1 cellular context compared by ENCODE assay signal in the genomic region with DNA sequence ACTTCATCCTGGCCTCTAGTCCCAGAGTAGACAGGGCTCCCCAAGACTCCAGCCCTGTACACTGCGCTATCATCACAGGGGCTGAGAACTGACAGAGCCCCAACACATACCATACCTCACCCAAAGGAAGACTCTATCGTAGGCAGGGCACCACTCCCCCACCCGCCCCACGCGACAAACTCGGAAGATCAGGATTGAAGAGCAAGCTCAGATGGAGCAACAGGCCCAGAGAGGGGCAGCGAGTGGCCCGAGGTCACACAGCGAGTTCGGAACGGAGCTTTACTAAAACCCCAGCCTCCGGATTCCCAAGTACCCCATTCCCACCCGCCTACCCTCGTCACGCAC.
A peak's percentile ranks its signal among the peaks of the same experiment; 100 is the strongest.
TF ChIP-seq lines count a peak whose summit lies in the region.

No MANE protein-coding gene starts in this region.

TF ChIP-seq in K562, 482 proteins besides CTCF, POLR2A, EP300 and RAD21 (continued from another document and continues in another):
- TF ChIP-seq, protein P1, sequence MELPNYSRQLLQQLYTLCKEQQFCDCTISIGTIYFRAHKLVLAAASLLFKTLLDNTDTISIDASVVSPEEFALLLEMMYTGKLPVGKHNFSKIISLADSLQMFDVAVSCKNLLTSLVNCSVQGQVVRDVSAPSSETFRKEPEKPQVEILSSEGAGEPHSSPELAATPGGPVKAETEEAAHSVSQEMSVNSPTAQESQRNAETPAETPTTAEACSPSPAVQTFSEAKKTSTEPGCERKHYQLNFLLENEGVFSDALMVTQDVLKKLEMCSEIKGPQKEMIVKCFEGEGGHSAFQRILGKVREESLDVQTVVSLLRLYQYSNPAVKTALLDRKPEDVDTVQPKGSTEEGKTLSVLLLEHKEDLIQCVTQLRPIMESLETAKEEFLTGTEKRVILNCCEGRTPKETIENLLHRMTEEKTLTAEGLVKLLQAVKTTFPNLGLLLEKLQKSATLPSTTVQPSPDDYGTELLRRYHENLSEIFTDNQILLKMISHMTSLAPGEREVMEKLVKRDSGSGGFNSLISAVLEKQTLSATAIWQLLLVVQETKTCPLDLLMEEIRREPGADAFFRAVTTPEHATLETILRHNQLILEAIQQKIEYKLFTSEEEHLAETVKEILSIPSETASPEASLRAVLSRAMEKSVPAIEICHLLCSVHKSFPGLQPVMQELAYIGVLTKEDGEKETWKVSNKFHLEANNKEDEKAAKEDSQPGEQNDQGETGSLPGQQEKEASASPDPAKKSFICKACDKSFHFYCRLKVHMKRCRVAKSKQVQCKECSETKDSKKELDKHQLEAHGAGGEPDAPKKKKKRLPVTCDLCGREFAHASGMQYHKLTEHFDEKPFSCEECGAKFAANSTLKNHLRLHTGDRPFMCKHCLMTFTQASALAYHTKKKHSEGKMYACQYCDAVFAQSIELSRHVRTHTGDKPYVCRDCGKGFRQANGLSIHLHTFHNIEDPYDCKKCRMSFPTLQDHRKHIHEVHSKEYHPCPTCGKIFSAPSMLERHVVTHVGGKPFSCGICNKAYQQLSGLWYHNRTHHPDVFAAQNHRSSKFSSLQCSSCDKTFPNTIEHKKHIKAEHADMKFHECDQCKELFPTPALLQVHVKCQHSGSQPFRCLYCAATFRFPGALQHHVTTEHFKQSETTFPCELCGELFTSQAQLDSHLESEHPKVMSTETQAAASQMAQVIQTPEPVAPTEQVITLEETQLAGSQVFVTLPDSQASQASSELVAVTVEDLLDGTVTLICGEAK (IDR thresholded peaks at IDR 0.05) = no peak
- TF ChIP-seq, protein P1 (CRISPR knock-in tag; IDR thresholded peaks at IDR 0.05) = no peak
- TF ChIP-seq CBFB (CRISPR knock-in tag; IDR thresholded peaks at IDR 0.05) = no peak
- TF ChIP-seq ZFX (CRISPR knock-in tag; IDR thresholded peaks at IDR 0.05) = no peak
- TF ChIP-seq FOXM1 (IDR thresholded peaks at IDR 0.05; ENCODE audit: low read depth) = no peak
- no peak for TF ChIP-seq FOXM1 (CRISPR knock-in tag; IDR thresholded peaks at IDR 0.05; ENCODE audit: low read depth)
- no peak for TF ChIP-seq U2AF2 (optimal IDR thresholded peaks at IDR 0.05; ENCODE audit: low read depth, low read length)
- TF ChIP-seq KDM1A (IDR thresholded peaks at IDR 0.05) = peak; percentile 90 to 96
- TF ChIP-seq HIVEP1 (CRISPR knock-in tag; IDR thresholded peaks at IDR 0.05) = no peak
- no peak for TF ChIP-seq KDM4B (IDR thresholded peaks at IDR 0.05; ENCODE audit: borderline replicate concordance in 2 of 2, low read depth in 1 of 2)
- no peak for TF ChIP-seq ZKSCAN8 (CRISPR knock-in tag; IDR thresholded peaks at IDR 0.05)
- TF ChIP-seq E2F3 (CRISPR knock-in tag; IDR thresholded peaks at IDR 0.05) = no peak
- TF ChIP-seq, protein P2, sequence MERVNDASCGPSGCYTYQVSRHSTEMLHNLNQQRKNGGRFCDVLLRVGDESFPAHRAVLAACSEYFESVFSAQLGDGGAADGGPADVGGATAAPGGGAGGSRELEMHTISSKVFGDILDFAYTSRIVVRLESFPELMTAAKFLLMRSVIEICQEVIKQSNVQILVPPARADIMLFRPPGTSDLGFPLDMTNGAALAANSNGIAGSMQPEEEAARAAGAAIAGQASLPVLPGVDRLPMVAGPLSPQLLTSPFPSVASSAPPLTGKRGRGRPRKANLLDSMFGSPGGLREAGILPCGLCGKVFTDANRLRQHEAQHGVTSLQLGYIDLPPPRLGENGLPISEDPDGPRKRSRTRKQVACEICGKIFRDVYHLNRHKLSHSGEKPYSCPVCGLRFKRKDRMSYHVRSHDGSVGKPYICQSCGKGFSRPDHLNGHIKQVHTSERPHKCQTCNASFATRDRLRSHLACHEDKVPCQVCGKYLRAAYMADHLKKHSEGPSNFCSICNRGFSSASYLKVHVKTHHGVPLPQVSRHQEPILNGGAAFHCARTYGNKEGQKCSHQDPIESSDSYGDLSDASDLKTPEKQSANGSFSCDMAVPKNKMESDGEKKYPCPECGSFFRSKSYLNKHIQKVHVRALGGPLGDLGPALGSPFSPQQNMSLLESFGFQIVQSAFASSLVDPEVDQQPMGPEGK (CRISPR knock-in tag; IDR thresholded peaks at IDR 0.05; ENCODE audit: borderline replicate concordance) = no peak
- 0 out of 4 replicates have a peak, but pooled peaks of 1 of the 2 experiments have one; percentile 34 for TF ChIP-seq TEAD1 (CRISPR knock-in tag; IDR thresholded peaks at IDR 0.05)
- TF ChIP-seq HNRNPL (IDR thresholded peaks at IDR 0.05; ENCODE audit: low read depth, low read length) = no peak
- no peak for TF ChIP-seq ZNF143 (CRISPR knock-in tag; IDR thresholded peaks at IDR 0.05)
- no peak for TF ChIP-seq CHD2 (IDR thresholded peaks at IDR 0.05; ENCODE audit: low read depth, low read length)
- TF ChIP-seq DACH1 (IDR thresholded peaks at IDR 0.05; ENCODE audit: partially characterized antibody) = no peak
- TF ChIP-seq BDP1 (IDR thresholded peaks at IDR 0.05; ENCODE audit: insufficient read depth, insufficient read length) = no peak
- TF ChIP-seq, protein P3, sequence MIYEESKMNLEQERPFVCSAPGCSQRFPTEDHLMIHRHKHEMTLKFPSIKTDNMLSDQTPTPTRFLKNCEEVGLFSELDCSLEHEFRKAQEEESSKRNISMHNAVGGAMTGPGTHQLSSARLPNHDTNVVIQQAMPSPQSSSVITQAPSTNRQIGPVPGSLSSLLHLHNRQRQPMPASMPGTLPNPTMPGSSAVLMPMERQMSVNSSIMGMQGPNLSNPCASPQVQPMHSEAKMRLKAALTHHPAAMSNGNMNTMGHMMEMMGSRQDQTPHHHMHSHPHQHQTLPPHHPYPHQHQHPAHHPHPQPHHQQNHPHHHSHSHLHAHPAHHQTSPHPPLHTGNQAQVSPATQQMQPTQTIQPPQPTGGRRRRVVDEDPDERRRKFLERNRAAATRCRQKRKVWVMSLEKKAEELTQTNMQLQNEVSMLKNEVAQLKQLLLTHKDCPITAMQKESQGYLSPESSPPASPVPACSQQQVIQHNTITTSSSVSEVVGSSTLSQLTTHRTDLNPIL (CRISPR knock-in tag; IDR thresholded peaks at IDR 0.05) = no peak
- TF ChIP-seq SP1 (CRISPR knock-in tag; IDR thresholded peaks at IDR 0.05) = no peak
- no peak for TF ChIP-seq RFX5 (IDR thresholded peaks at IDR 0.05; ENCODE audit: low read depth, low read length)
- TF ChIP-seq ZNF561 (CRISPR knock-in tag; conservative IDR thresholded peaks at IDR 0.05) = no peak
- TF ChIP-seq, protein P4, sequence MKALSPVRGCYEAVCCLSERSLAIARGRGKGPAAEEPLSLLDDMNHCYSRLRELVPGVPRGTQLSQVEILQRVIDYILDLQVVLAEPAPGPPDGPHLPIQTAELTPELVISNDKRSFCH (CRISPR knock-in tag; IDR thresholded peaks at IDR 0.05) = no peak
- TF ChIP-seq, protein P4 (tag; IDR thresholded peaks at IDR 0.05) = 0 out of 2 replicates have a peak, but pooled peaks have one; percentile 23
- TF ChIP-seq ARNT (IDR thresholded peaks at IDR 0.05) = no peak
- no peak for TF ChIP-seq POU5F1 (IDR thresholded peaks at IDR 0.05; ENCODE audit: borderline replicate concordance, low read depth, low read length, partially characterized antibody)
- no peak for TF ChIP-seq NCOR1 (IDR thresholded peaks at IDR 0.05)
- TF ChIP-seq, protein P5, sequence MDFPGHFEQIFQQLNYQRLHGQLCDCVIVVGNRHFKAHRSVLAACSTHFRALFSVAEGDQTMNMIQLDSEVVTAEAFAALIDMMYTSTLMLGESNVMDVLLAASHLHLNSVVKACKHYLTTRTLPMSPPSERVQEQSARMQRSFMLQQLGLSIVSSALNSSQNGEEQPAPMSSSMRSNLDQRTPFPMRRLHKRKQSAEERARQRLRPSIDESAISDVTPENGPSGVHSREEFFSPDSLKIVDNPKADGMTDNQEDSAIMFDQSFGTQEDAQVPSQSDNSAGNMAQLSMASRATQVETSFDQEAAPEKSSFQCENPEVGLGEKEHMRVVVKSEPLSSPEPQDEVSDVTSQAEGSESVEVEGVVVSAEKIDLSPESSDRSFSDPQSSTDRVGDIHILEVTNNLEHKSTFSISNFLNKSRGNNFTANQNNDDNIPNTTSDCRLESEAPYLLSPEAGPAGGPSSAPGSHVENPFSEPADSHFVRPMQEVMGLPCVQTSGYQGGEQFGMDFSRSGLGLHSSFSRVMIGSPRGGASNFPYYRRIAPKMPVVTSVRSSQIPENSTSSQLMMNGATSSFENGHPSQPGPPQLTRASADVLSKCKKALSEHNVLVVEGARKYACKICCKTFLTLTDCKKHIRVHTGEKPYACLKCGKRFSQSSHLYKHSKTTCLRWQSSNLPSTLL (IDR thresholded peaks at IDR 0.05) = no peak
- TF ChIP-seq, protein P6, sequence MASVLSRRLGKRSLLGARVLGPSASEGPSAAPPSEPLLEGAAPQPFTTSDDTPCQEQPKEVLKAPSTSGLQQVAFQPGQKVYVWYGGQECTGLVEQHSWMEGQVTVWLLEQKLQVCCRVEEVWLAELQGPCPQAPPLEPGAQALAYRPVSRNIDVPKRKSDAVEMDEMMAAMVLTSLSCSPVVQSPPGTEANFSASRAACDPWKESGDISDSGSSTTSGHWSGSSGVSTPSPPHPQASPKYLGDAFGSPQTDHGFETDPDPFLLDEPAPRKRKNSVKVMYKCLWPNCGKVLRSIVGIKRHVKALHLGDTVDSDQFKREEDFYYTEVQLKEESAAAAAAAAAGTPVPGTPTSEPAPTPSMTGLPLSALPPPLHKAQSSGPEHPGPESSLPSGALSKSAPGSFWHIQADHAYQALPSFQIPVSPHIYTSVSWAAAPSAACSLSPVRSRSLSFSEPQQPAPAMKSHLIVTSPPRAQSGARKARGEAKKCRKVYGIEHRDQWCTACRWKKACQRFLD (CRISPR knock-in tag; IDR thresholded peaks at IDR 0.05) = no peak
- no peak for TF ChIP-seq COPS2 (conservative IDR thresholded peaks at IDR 0.05)
- no peak for TF ChIP-seq CREM (IDR thresholded peaks at IDR 0.05; ENCODE audit: low read depth)
- TF ChIP-seq, protein P7, sequence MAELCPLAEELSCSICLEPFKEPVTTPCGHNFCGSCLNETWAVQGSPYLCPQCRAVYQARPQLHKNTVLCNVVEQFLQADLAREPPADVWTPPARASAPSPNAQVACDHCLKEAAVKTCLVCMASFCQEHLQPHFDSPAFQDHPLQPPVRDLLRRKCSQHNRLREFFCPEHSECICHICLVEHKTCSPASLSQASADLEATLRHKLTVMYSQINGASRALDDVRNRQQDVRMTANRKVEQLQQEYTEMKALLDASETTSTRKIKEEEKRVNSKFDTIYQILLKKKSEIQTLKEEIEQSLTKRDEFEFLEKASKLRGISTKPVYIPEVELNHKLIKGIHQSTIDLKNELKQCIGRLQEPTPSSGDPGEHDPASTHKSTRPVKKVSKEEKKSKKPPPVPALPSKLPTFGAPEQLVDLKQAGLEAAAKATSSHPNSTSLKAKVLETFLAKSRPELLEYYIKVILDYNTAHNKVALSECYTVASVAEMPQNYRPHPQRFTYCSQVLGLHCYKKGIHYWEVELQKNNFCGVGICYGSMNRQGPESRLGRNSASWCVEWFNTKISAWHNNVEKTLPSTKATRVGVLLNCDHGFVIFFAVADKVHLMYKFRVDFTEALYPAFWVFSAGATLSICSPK (IDR thresholded peaks at IDR 0.05; ENCODE audit: borderline replicate concordance) = no peak
- no peak for TF ChIP-seq TRIM28 (IDR thresholded peaks at IDR 0.05)
- no peak for TF ChIP-seq NR1H2 (CRISPR knock-in tag; IDR thresholded peaks at IDR 0.05)
- peak; percentile 92 for TF ChIP-seq HDAC2 (IDR thresholded peaks at IDR 0.05)
- TF ChIP-seq, protein P8, sequence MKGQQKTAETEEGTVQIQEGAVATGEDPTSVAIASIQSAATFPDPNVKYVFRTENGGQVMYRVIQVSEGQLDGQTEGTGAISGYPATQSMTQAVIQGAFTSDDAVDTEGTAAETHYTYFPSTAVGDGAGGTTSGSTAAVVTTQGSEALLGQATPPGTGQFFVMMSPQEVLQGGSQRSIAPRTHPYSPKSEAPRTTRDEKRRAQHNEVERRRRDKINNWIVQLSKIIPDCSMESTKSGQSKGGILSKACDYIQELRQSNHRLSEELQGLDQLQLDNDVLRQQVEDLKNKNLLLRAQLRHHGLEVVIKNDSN (CRISPR knock-in tag; IDR thresholded peaks at IDR 0.05) = no peak
- no peak for TF ChIP-seq RBFOX2 (IDR thresholded peaks at IDR 0.05; ENCODE audit: low read depth, low read length)
- no peak for TF ChIP-seq HDAC6 (IDR thresholded peaks at IDR 0.05; ENCODE audit: low read depth, low read length)
- no peak for TF ChIP-seq ZNF217 (CRISPR knock-in tag; IDR thresholded peaks at IDR 0.05)
- TF ChIP-seq ZNF197 (CRISPR knock-in tag; IDR thresholded peaks at IDR 0.05; ENCODE audit: low read depth) = no peak
- TF ChIP-seq ZNF830 (CRISPR knock-in tag; IDR thresholded peaks at IDR 0.05) = no peak
- TF ChIP-seq YBX1 (IDR thresholded peaks at IDR 0.05) = no peak
- TF ChIP-seq TEAD2 (tag; IDR thresholded peaks at IDR 0.05) = no peak
- TF ChIP-seq MIER1 (IDR thresholded peaks at IDR 0.05; ENCODE audit: low read depth) = no peak
- no peak for TF ChIP-seq NFATC3 (IDR thresholded peaks at IDR 0.05)
- TF ChIP-seq TAL1 (IDR thresholded peaks at IDR 0.05) = no peak
- TF ChIP-seq NFE2L1 (tag; IDR thresholded peaks at IDR 0.05; ENCODE audit: borderline replicate concordance, low read depth) = no peak
- TF ChIP-seq MXI1 (IDR thresholded peaks at IDR 0.05; ENCODE audit: low read depth, low read length) = no peak
- no peak for TF ChIP-seq TCF3 (CRISPR knock-in tag; IDR thresholded peaks at IDR 0.05)
- no peak for TF ChIP-seq CBX2 (IDR thresholded peaks at IDR 0.05; ENCODE audit: insufficient read depth, low read length, poor library complexity, severe bottlenecking)
- TF ChIP-seq ZNF311 (CRISPR knock-in tag; IDR thresholded peaks at IDR 0.05) = no peak
- no peak for TF ChIP-seq HLTF (IDR thresholded peaks at IDR 0.05)
- no peak for TF ChIP-seq ELF2 (CRISPR knock-in tag; IDR thresholded peaks at IDR 0.05)
- TF ChIP-seq ZBTB8A (IDR thresholded peaks at IDR 0.05; ENCODE audit: partially characterized antibody) = no peak
